1 cellular context compared by ENCODE assay signal in the genomic region with DNA sequence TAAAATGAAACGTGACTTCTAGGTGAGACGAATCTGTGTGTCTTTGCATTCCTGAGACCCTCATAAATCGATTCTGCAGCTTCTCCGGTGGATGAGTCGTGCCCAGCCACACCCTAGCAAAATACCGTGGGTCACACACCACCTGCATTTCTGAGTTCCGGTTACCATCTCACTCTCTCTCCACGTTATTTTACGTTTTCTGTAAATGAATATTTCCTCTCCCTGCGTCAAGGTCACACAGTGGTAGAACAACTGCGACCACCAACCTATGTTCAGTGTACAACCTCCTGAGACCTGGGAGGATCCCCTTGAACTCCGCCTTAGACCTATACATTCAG.
TF ChIP-seq lines count a peak whose summit lies in the region.

No MANE protein-coding gene starts in this region.

TF ChIP-seq in HEK293, 187 proteins besides CTCF, POLR2A, EP300 and RAD21 (continued from another document):
- TF ChIP-seq, protein P1, sequence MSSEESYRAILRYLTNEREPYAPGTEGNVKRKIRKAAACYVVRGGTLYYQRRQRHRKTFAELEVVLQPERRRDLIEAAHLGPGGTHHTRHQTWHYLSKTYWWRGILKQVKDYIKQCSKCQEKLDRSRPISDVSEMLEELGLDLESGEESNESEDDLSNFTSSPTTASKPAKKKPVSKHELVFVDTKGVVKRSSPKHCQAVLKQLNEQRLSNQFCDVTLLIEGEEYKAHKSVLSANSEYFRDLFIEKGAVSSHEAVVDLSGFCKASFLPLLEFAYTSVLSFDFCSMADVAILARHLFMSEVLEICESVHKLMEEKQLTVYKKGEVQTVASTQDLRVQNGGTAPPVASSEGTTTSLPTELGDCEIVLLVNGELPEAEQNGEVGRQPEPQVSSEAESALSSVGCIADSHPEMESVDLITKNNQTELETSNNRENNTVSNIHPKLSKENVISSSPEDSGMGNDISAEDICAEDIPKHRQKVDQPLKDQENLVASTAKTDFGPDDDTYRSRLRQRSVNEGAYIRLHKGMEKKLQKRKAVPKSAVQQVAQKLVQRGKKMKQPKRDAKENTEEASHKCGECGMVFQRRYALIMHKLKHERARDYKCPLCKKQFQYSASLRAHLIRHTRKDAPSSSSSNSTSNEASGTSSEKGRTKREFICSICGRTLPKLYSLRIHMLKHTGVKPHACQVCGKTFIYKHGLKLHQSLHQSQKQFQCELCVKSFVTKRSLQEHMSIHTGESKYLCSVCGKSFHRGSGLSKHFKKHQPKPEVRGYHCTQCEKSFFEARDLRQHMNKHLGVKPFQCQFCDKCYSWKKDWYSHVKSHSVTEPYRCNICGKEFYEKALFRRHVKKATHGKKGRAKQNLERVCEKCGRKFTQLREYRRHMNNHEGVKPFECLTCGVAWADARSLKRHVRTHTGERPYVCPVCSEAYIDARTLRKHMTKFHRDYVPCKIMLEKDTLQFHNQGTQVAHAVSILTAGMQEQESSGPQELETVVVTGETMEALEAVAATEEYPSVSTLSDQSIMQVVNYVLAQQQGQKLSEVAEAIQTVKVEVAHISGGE (tag by site-specific recombination; conservative IDR thresholded peaks at IDR 0.05; ENCODE audit: low read depth) = no peak
- TF ChIP-seq ZNF362 (tag by site-specific recombination; IDR thresholded peaks at IDR 0.05) = no peak
- TF ChIP-seq, protein P2, sequence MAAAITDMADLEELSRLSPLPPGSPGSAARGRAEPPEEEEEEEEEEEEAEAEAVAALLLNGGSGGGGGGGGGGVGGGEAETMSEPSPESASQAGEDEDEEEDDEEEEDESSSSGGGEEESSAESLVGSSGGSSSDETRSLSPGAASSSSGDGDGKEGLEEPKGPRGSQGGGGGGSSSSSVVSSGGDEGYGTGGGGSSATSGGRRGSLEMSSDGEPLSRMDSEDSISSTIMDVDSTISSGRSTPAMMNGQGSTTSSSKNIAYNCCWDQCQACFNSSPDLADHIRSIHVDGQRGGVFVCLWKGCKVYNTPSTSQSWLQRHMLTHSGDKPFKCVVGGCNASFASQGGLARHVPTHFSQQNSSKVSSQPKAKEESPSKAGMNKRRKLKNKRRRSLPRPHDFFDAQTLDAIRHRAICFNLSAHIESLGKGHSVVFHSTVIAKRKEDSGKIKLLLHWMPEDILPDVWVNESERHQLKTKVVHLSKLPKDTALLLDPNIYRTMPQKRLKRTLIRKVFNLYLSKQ (tag by site-specific recombination; IDR thresholded peaks at IDR 0.05; ENCODE audit: borderline replicate concordance) = no peak
- TF ChIP-seq, protein P3, sequence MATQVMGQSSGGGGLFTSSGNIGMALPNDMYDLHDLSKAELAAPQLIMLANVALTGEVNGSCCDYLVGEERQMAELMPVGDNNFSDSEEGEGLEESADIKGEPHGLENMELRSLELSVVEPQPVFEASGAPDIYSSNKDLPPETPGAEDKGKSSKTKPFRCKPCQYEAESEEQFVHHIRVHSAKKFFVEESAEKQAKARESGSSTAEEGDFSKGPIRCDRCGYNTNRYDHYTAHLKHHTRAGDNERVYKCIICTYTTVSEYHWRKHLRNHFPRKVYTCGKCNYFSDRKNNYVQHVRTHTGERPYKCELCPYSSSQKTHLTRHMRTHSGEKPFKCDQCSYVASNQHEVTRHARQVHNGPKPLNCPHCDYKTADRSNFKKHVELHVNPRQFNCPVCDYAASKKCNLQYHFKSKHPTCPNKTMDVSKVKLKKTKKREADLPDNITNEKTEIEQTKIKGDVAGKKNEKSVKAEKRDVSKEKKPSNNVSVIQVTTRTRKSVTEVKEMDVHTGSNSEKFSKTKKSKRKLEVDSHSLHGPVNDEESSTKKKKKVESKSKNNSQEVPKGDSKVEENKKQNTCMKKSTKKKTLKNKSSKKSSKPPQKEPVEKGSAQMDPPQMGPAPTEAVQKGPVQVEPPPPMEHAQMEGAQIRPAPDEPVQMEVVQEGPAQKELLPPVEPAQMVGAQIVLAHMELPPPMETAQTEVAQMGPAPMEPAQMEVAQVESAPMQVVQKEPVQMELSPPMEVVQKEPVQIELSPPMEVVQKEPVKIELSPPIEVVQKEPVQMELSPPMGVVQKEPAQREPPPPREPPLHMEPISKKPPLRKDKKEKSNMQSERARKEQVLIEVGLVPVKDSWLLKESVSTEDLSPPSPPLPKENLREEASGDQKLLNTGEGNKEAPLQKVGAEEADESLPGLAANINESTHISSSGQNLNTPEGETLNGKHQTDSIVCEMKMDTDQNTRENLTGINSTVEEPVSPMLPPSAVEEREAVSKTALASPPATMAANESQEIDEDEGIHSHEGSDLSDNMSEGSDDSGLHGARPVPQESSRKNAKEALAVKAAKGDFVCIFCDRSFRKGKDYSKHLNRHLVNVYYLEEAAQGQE (tag by site-specific recombination; IDR thresholded peaks at IDR 0.05) = no peak
- TF ChIP-seq HOXA7 (CRISPR knock-in tag; IDR thresholded peaks at IDR 0.05; ENCODE audit: borderline replicate concordance) = no peak
- no peak for TF ChIP-seq ZNF266 (tag by site-specific recombination; IDR thresholded peaks at IDR 0.05; ENCODE audit: low read depth)
- TF ChIP-seq ZNF416 (tag by site-specific recombination; IDR thresholded peaks at IDR 0.05) = no peak
- TF ChIP-seq ZNF600 (tag by site-specific recombination; IDR thresholded peaks at IDR 0.05) = no peak
- TF ChIP-seq, protein P4, sequence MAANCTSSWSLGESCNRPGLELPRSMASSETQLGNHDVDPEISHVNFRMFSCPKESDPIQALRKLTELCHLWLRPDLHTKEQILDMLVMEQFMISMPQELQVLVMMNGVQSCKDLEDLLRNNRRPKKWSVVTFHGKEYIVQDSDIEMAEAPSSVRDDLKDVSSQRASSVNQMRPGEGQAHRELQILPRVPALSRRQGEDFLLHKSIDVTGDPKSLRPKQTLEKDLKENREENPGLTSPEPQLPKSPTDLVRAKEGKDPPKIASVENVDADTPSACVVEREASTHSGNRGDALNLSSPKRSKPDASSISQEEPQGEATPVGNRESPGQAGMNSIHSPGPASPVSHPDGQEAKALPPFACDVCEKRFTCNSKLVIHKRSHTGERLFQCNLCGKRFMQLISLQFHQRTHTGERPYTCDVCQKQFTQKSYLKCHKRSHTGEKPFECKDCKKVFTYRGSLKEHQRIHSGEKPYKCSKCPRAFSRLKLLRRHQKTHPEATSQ (tag by site-specific recombination; IDR thresholded peaks at IDR 0.05) = no peak
- TF ChIP-seq ZNF391 (tag by site-specific recombination; IDR thresholded peaks at IDR 0.05; ENCODE audit: borderline replicate concordance, low read depth) = no peak
- no peak for TF ChIP-seq ZNF184 (tag by site-specific recombination; IDR thresholded peaks at IDR 0.05)
- TF ChIP-seq ZBTB17 (tag by site-specific recombination; IDR thresholded peaks at IDR 0.05) = peak; percentile 83
- TF ChIP-seq ZNF623 (tag by site-specific recombination; IDR thresholded peaks at IDR 0.05) = no peak
TF ChIP-seq in HEK293: peak in this region for 3.
